Comparison of ENCODE assay signal across 18 cellular contexts in the genomic region with DNA sequence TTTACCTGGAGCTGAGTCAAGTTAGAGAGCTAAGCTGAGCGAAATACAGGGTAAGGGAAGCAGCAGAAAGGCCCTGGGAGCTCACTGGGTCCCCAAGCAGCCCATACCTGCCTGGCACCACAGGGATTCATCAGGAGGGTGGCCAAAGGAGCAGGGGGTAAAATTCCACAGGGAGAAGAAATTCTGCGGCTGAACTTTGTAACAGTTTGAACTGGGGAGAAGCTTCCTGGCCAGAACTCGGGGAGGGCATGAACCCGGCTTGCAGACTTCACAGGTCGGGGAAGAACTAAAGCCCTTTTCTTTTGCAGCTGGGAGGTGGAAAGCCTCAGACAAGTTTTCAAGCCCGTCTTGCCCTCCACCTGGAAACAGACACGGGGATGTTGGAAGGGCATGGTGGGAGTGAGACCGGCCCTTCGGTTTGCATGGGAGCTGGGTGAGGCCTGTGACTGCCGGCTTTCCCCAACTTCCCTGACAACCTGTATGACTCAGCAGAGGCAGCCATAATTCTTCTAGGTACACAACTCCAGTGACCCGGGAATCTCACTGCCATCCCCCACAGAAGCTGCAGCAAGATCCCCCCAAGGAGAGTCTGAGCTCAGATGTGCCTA. TPM values are rescaled to one million over a fixed set of nuclear protein-coding genes. Genes with fewer than 3 reads are reported as not detected.
DNase-seq lines count a peak whose midpoint lies in the region; ATAC-seq, FAIRE-seq and TF ChIP-seq lines count a peak whose summit lies in the region.
"Had no signal": no experiment of that assay in that cellular context is flagged by ENCODE, and none has a peak within 500 bp of the region (broad histone marks: within the 10 kb centered on the region; RNA-seq: fewer than 3 reads in every experiment).

No MANE protein-coding gene starts in this region.

- no peak overlapping the region for H3K9ac ChIP-seq in kidney (ENCODE audit: low read length in 2 of 2)
- H3K9ac ChIP-seq: BLaER1 treated with 17β-estradiol and CSF1 and Interleukin-3, amounts not matched to agents 10 nM and 100 nM had no signal

- TF ChIP-seq CTCF in Calu3 (IDR thresholded peaks at IDR 0.05; ENCODE audit: unreplicated experiment) (no peak), kidney (IDR thresholded peaks at IDR 0.05; ENCODE audit: borderline replicate concordance, extremely low read depth, insufficient read depth) (no peak)

- peak overlapping the region; percentile 76 for H3K4me3 Mint-ChIP-seq in T-helper 1 cell treated with Interleukin-12 subunit alpha and Interleukin-12 subunit beta and Interleukin-4 antibody, amounts not matched to agents 30 μg/mL and 1 μg/mL, for 36 hours
- peak overlapping the region; percentile 29 for H3K4me3 Mint-ChIP-seq in Calu3 (ENCODE audit: low read depth, unreplicated experiment)
- peak overlapping the region; percentile 57 for H3K4me3 Mint-ChIP-seq in activated T-helper 2 cell treated with anti-CD3 and anti-CD28 coated beads, Interferon-gamma antibody, Interleukin-2, Interleukin-4, amounts not matched to agents 10 μg/mL and 5 μg/mL and 100 μg/mL, durations not matched to agents 14 hours and 24 hours and 36 hours (ENCODE audit: low read depth)

- H3K36me3 ChIP-seq in kidney (ENCODE audit: control insufficient read depth in 1 of 2, insufficient read depth in 2 of 2, low read length in 2 of 2): peaks cover 0 to 5% of the 10 kb centered on the region in 2 donors
- H3K36me3 ChIP-seq: BLaER1 treated with 17β-estradiol and CSF1 and Interleukin-3, amounts not matched to agents 10 nM and 100 nM had no signal

- no peak for TF ChIP-seq POLR2A in GM12891 (IDR thresholded peaks at IDR 0.05; ENCODE audit: low read depth, low read length)

- peak overlapping the region; percentile 47 to 68 for H3K27ac ChIP-seq in kidney (ENCODE audit: low read depth in 2 of 2, low read length in 2 of 2)
- H3K27ac ChIP-seq: BLaER1 treated with 17β-estradiol and CSF1 and Interleukin-3, amounts not matched to agents 10 nM and 100 nM; HL-60; upper lobe of right lung had no signal

- no peaks in the 10 kb centered on the region for H3K9me3 ChIP-seq in kidney (ENCODE audit: control insufficient read depth in 1 of 2, low read length in 2 of 2)

- ATAC-seq in GM18907 (IDR thresholded peaks at IDR 0.05; ENCODE audit: unreplicated experiment): no peak
- ATAC-seq: left lobe of liver, PC-3, upper lobe of right lung had no signal

- FAIRE-seq in kidney (lab: Jason Lieb, UNC): no peak
- no peak for FAIRE-seq in GM12891 (lab: Jason Lieb, UNC)

- H3K27me3 Mint-ChIP-seq in T-helper 1 cell treated with Interleukin-12 subunit alpha and Interleukin-12 subunit beta and Interleukin-4 antibody, amounts not matched to agents 30 μg/mL and 1 μg/mL, for 36 hours (ENCODE audit: low read depth): no peaks in the 10 kb centered on the region
- no peaks in the 10 kb centered on the region for H3K27me3 Mint-ChIP-seq in Calu3 (ENCODE audit: unreplicated experiment)
- no peaks in the 10 kb centered on the region for H3K27me3 Mint-ChIP-seq in activated T-helper 2 cell treated with anti-CD3 and anti-CD28 coated beads, Interferon-gamma antibody, Interleukin-2, Interleukin-4, amounts not matched to agents 10 μg/mL and 5 μg/mL and 100 μg/mL, durations not matched to agents 14 hours and 24 hours and 36 hours (ENCODE audit: low read depth)

- DNase-seq in T-helper 1 cell (no peak), Calu3 (peak; percentile 6), kidney (no peak), DMS153 (lab: John Stamatoyannopoulos, UW) (no peak), GM12891 (ENCODE audit: insufficient read length, low spot score) (no peak)
- no peak for DNase-seq in activated T-helper 2 cell treated with anti-CD3 and anti-CD28 coated beads, Interferon-gamma antibody, Interleukin-2, Interleukin-4, amounts not matched to agents 10 μg/mL and 5 μg/mL and 100 μg/mL, durations not matched to agents 14 hours and 24 hours and 36 hours (ENCODE audit: low spot score)
- DNase-seq: 8988T, cerebellar nuclear complex, NCI-H1048, NCI-H526 treated with DMSO at 0.1 percent for 48 hours, PC-3, upper lobe of right lung had no signal

- intact Hi-C loops in Calu3 (cut with micrococcal nuclease; ENCODE audit: unreplicated experiment) (no loop called here), kidney (cut with DNase I) (no loop called here)
- intact Hi-C loops in activated T-helper 2 cell treated with anti-CD3 and anti-CD28 coated beads, Interferon-gamma antibody, Interleukin-2, Interleukin-4, amounts not matched to agents 10 μg/mL and 5 μg/mL and 100 μg/mL, durations not matched to agents 14 hours and 24 hours and 36 hours (cut with micrococcal nuclease): no loop called here

- CTCF ChIA-PET in Calu3 (lab: Charles Lee): interaction anchor here (0.6 to 2.2 kb wide), 5 partner anchors 11 to 137 kb away, joined by 3 to 8 read pairs (median 3); a partner anchor contains a TSS

- peaks cover 56% of the 10 kb centered on the region for H3K36me3 Mint-ChIP-seq in T-helper 1 cell treated with Interleukin-12 subunit alpha and Interleukin-12 subunit beta and Interleukin-4 antibody, amounts not matched to agents 30 μg/mL and 1 μg/mL, for 36 hours (ENCODE audit: low read depth)
- peaks cover 6% of the 10 kb centered on the region for H3K36me3 Mint-ChIP-seq in Calu3 (ENCODE audit: insufficient read depth, unreplicated experiment)
- peaks cover 68% of the 10 kb centered on the region for H3K36me3 Mint-ChIP-seq in activated T-helper 2 cell treated with anti-CD3 and anti-CD28 coated beads, Interferon-gamma antibody, Interleukin-2, Interleukin-4, amounts not matched to agents 10 μg/mL and 5 μg/mL and 100 μg/mL, durations not matched to agents 14 hours and 24 hours and 36 hours (ENCODE audit: low read depth)

- peaks cover 36% of the 10 kb centered on the region for H3K9me3 Mint-ChIP-seq in T-helper 1 cell treated with Interleukin-12 subunit alpha and Interleukin-12 subunit beta and Interleukin-4 antibody, amounts not matched to agents 30 μg/mL and 1 μg/mL, for 36 hours
- H3K9me3 Mint-ChIP-seq in Calu3 (ENCODE audit: low read depth, unreplicated experiment): peaks cover 10% of the 10 kb centered on the region
- H3K9me3 Mint-ChIP-seq in activated T-helper 2 cell treated with anti-CD3 and anti-CD28 coated beads, Interferon-gamma antibody, Interleukin-2, Interleukin-4, amounts not matched to agents 10 μg/mL and 5 μg/mL and 100 μg/mL, durations not matched to agents 14 hours and 24 hours and 36 hours: peaks cover 36% of the 10 kb centered on the region

- H3K4me3 ChIP-seq in kidney (ENCODE audit: low read length in 2 of 2): no peak overlapping the region
- H3K4me3 ChIP-seq: BLaER1 treated with 17β-estradiol and CSF1 and Interleukin-3, amounts not matched to agents 10 nM and 100 nM; upper lobe of right lung had no signal

- peaks cover 6 to 10% of the 10 kb centered on the region in 2 donors for H3K4me1 ChIP-seq in kidney (ENCODE audit: control insufficient read depth in 1 of 2, insufficient read depth in 1 of 2, low read depth in 1 of 2, low read length in 2 of 2)
- H3K4me1 ChIP-seq: BLaER1 treated with 17β-estradiol and CSF1 and Interleukin-3, amounts not matched to agents 10 nM and 100 nM had no signal

- H3K27ac Mint-ChIP-seq in T-helper 1 cell treated with Interleukin-12 subunit alpha and Interleukin-12 subunit beta and Interleukin-4 antibody, amounts not matched to agents 30 μg/mL and 1 μg/mL, for 36 hours: peak overlapping the region; percentile 91
- peak overlapping the region; percentile 68 for H3K27ac Mint-ChIP-seq in Calu3 (ENCODE audit: unreplicated experiment)
- H3K27ac Mint-ChIP-seq in activated T-helper 2 cell treated with anti-CD3 and anti-CD28 coated beads, Interferon-gamma antibody, Interleukin-2, Interleukin-4, amounts not matched to agents 10 μg/mL and 5 μg/mL and 100 μg/mL, durations not matched to agents 14 hours and 24 hours and 36 hours: peak overlapping the region; percentile 48

- H3K4me1 Mint-ChIP-seq in T-helper 1 cell treated with Interleukin-12 subunit alpha and Interleukin-12 subunit beta and Interleukin-4 antibody, amounts not matched to agents 30 μg/mL and 1 μg/mL, for 36 hours (ENCODE audit: low read depth): peaks cover 45% of the 10 kb centered on the region
- peaks cover 31% of the 10 kb centered on the region for H3K4me1 Mint-ChIP-seq in Calu3 (ENCODE audit: low read depth, unreplicated experiment)
- H3K4me1 Mint-ChIP-seq in activated T-helper 2 cell treated with anti-CD3 and anti-CD28 coated beads, Interferon-gamma antibody, Interleukin-2, Interleukin-4, amounts not matched to agents 10 μg/mL and 5 μg/mL and 100 μg/mL, durations not matched to agents 14 hours and 24 hours and 36 hours (ENCODE audit: low read depth): peaks cover 42% of the 10 kb centered on the region

- no TSS peak for BruUV-seq in Calu3 (replicated peaks; lab: Mats Ljungman, UMichigan)

TF ChIP-seq in GM12891, 5 proteins besides CTCF, POLR2A, EP300 and RAD21:
- TF ChIP-seq TAF1 (IDR thresholded peaks at IDR 0.05; ENCODE audit: low read depth, low read length) (no peak), PAX5 (IDR thresholded peaks at IDR 0.05; ENCODE audit: insufficient read depth, low read length, severe bottlenecking) (no peak), SPI1 (IDR thresholded peaks at IDR 0.05; ENCODE audit: low read depth, low read length) (no peak), POU2F2 (IDR thresholded peaks at IDR 0.05; ENCODE audit: low read depth, low read length) (no peak), POLR2AphosphoS5 (IDR thresholded peaks at IDR 0.05; ENCODE audit: low read depth, low read length) (no peak)

RNA-seq across cellular contexts. Expression of a gene that starts 11.3 kb away (rescaled TPM):
- 17.2 and 18.6 TPM in 2 replicates for total RNA-seq in Calu3 (2022)
- 27.2 and 28.0 TPM in 2 replicates for total RNA-seq in activated T-helper 2 cell treated with anti-CD3 and anti-CD28 coated beads, Interferon-gamma antibody, Interleukin-2, Interleukin-4, amounts not matched to agents 10 μg/mL and 5 μg/mL and 100 μg/mL, durations not matched to agents 14 hours and 24 hours and 36 hours
- 17.5 TPM for total RNA-seq in kidney
- polyA plus RNA-seq in kidney (ENCODE audit: insufficient read depth, low read depth, low replicate concordance): 27.9 TPM
- polyA plus RNA-seq in GM12891 (2012; ENCODE audit: low read depth, missing spikeins): 6.1 TPM

RNA-seq across cellular contexts. Expression of a gene that starts 44.5 kb away (rescaled TPM):
- total RNA-seq in Calu3 (2022) (not detected in 2 replicates), kidney (not detected)
- not detected in 2 replicates for total RNA-seq in activated T-helper 2 cell treated with anti-CD3 and anti-CD28 coated beads, Interferon-gamma antibody, Interleukin-2, Interleukin-4, amounts not matched to agents 10 μg/mL and 5 μg/mL and 100 μg/mL, durations not matched to agents 14 hours and 24 hours and 36 hours
- polyA plus RNA-seq in kidney (ENCODE audit: insufficient read depth, low read depth, low replicate concordance): not detected
- not detected for polyA plus RNA-seq in GM12891 (2012; ENCODE audit: low read depth, missing spikeins)
- total RNA-seq: left lobe of liver, mononuclear cell, PC-3, upper lobe of right lung had no signal

RNA-seq across cellular contexts. Expression of a gene that starts 58.3 kb away (rescaled TPM):
- total RNA-seq in Calu3 (2022) (1.7 and 2.5 TPM in 2 replicates), kidney (0.57 TPM)
- 1.3 and 1.6 TPM in 2 replicates for total RNA-seq in activated T-helper 2 cell treated with anti-CD3 and anti-CD28 coated beads, Interferon-gamma antibody, Interleukin-2, Interleukin-4, amounts not matched to agents 10 μg/mL and 5 μg/mL and 100 μg/mL, durations not matched to agents 14 hours and 24 hours and 36 hours
- 0.43 TPM for polyA plus RNA-seq in kidney (ENCODE audit: insufficient read depth, low read depth, low replicate concordance)
- not detected for polyA plus RNA-seq in GM12891 (2012; ENCODE audit: low read depth, missing spikeins)
- total RNA-seq: left lobe of liver had no signal
